Comparison of ENCODE assay signal across 1 cellular context in genomic region chr10:33193867-33194521, GRCh38.
TF ChIP-seq lines count a peak whose summit lies in the region.

No MANE protein-coding gene starts in this region.

TF ChIP-seq in HEK293, 187 proteins besides CTCF, POLR2A, EP300 and RAD21 (continued from another document):
- TF ChIP-seq ATF2 (tag by site-specific recombination; IDR thresholded peaks at IDR 0.05; ENCODE audit: low read depth) (peak; percentile 87), ZNF416 (tag by site-specific recombination; IDR thresholded peaks at IDR 0.05) (no peak), ZNF843 (tag by site-specific recombination; IDR thresholded peaks at IDR 0.05) (0 out of 2 replicates have a peak, but pooled peaks have one; percentile 11)
